1 cellular context compared by ENCODE assay signal in the genomic region with DNA sequence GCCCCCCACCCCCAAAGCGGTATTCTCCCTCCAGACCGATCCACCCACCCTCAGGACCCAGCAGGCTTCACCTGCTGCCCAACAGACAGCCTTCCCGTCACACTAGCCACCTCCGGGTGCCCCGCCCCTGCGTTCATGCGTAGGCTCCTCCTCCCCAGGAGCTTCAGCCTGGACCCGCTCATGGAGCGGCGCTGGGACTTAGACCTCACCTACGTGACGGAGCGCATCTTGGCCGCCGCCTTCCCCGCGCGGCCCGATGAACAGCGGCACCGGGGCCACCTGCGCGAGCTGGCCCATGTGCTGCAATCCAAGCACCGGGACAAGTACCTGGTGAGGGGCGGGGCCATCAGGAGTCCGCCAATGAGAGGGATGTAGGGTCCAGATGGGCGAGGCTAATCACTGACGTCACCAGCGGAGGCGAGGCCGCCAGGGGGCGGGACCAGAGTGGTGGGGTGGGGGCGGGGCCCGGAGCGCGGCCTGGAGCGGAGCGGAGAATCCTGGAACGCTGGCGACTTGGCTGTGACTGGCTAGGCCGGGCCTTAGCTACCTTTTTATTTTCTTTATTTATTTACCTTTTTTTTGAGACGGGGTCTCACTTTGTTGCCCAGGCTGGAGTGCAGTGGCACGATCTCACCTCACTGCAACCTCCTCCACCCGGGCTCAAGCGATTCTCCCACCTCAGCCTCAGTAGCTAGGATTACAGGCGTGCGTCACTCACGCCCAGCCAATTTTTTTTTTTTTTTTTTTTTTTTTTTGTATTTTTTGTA.
A peak's percentile ranks its signal among the peaks of the same experiment; 100 is the strongest.
TF ChIP-seq lines count a peak whose summit lies in the region.

No MANE protein-coding gene starts in this region.

TF ChIP-seq in K562, 482 proteins besides CTCF, POLR2A, EP300 and RAD21 (continues in another document):
- no peak for TF ChIP-seq KAT2B (IDR thresholded peaks at IDR 0.05; ENCODE audit: low read depth, low read length)
- peak; percentile 37 for TF ChIP-seq HMGN3 (IDR thresholded peaks at IDR 0.05; ENCODE audit: borderline replicate concordance, extremely low read depth, insufficient read length, low read depth, low read length)
- TF ChIP-seq C11orf30 (IDR thresholded peaks at IDR 0.05; ENCODE audit: low read depth): no peak
- TF ChIP-seq, protein P1, sequence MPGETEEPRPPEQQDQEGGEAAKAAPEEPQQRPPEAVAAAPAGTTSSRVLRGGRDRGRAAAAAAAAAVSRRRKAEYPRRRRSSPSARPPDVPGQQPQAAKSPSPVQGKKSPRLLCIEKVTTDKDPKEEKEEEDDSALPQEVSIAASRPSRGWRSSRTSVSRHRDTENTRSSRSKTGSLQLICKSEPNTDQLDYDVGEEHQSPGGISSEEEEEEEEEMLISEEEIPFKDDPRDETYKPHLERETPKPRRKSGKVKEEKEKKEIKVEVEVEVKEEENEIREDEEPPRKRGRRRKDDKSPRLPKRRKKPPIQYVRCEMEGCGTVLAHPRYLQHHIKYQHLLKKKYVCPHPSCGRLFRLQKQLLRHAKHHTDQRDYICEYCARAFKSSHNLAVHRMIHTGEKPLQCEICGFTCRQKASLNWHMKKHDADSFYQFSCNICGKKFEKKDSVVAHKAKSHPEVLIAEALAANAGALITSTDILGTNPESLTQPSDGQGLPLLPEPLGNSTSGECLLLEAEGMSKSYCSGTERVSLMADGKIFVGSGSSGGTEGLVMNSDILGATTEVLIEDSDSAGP (CRISPR knock-in tag; IDR thresholded peaks at IDR 0.05): no peak
- TF ChIP-seq CBX5 (IDR thresholded peaks at IDR 0.05; ENCODE audit: borderline replicate concordance, low read depth): no peak
- TF ChIP-seq, protein P2, sequence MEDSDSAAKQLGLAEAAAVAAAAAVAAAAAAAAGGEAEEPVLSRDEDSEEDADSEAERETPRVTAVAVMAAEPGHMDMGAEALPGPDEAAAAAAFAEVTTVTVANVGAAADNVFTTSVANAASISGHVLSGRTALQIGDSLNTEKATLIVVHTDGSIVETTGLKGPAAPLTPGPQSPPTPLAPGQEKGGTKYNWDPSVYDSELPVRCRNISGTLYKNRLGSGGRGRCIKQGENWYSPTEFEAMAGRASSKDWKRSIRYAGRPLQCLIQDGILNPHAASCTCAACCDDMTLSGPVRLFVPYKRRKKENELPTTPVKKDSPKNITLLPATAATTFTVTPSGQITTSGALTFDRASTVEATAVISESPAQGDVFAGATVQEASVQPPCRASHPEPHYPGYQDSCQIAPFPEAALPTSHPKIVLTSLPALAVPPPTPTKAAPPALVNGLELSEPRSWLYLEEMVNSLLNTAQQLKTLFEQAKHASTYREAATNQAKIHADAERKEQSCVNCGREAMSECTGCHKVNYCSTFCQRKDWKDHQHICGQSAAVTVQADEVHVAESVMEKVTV (CRISPR knock-in tag; IDR thresholded peaks at IDR 0.05): no peak
- TF ChIP-seq NFE2 (IDR thresholded peaks at IDR 0.05; ENCODE audit: low read depth): no peak
- TF ChIP-seq MCM5 (IDR thresholded peaks at IDR 0.05; ENCODE audit: low read depth): no peak
- TF ChIP-seq, protein P3, sequence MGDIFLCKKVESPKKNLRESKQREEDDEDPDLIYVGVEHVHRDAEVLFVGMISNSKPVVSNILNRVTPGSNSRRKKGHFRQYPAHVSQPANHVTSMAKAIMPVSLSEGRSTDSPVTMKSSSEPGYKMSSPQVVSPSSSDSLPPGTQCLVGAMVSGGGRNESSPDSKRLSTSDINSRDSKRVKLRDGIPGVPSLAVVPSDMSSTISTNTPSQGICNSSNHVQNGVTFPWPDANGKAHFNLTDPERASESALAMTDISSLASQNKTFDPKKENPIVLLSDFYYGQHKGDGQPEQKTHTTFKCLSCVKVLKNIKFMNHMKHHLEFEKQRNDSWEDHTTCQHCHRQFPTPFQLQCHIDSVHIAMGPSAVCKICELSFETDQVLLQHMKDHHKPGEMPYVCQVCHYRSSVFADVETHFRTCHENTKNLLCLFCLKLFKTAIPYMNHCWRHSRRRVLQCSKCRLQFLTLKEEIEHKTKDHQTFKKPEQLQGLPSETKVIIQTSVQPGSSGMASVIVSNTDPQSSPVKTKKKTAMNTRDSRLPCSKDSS (IDR thresholded peaks at IDR 0.05; ENCODE audit: low read depth, partially characterized antibody): no peak
- no peak for TF ChIP-seq ZNF253 (CRISPR knock-in tag; conservative IDR thresholded peaks at IDR 0.05)
- TF ChIP-seq, protein P4, sequence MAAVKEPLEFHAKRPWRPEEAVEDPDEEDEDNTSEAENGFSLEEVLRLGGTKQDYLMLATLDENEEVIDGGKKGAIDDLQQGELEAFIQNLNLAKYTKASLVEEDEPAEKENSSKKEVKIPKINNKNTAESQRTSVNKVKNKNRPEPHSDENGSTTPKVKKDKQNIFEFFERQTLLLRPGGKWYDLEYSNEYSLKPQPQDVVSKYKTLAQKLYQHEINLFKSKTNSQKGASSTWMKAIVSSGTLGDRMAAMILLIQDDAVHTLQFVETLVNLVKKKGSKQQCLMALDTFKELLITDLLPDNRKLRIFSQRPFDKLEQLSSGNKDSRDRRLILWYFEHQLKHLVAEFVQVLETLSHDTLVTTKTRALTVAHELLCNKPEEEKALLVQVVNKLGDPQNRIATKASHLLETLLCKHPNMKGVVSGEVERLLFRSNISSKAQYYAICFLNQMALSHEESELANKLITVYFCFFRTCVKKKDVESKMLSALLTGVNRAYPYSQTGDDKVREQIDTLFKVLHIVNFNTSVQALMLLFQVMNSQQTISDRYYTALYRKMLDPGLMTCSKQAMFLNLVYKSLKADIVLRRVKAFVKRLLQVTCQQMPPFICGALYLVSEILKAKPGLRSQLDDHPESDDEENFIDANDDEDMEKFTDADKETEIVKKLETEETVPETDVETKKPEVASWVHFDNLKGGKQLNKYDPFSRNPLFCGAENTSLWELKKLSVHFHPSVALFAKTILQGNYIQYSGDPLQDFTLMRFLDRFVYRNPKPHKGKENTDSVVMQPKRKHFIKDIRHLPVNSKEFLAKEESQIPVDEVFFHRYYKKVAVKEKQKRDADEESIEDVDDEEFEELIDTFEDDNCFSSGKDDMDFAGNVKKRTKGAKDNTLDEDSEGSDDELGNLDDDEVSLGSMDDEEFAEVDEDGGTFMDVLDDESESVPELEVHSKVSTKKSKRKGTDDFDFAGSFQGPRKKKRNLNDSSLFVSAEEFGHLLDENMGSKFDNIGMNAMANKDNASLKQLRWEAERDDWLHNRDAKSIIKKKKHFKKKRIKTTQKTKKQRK (IDR thresholded peaks at IDR 0.05; ENCODE audit: borderline replicate concordance, low read depth, low read length): no peak
- peak; percentile 77 for TF ChIP-seq POLR2G (IDR thresholded peaks at IDR 0.05; ENCODE audit: low read depth, low read length)
- TF ChIP-seq U2AF1 (optimal IDR thresholded peaks at IDR 0.05; ENCODE audit: low read depth, low read length): no peak
- TF ChIP-seq RBBP5 (IDR thresholded peaks at IDR 0.05; ENCODE audit: borderline replicate concordance, insufficient read depth, low read length, poor library complexity, severe bottlenecking): peak; percentile 36
- TF ChIP-seq ZNF311 (CRISPR knock-in tag; IDR thresholded peaks at IDR 0.05): no peak
- TF ChIP-seq NUFIP1 (IDR thresholded peaks at IDR 0.05; ENCODE audit: partially characterized antibody): no peak
- TF ChIP-seq ASH1L (IDR thresholded peaks at IDR 0.05; ENCODE audit: borderline replicate concordance, low read depth, partially characterized antibody): no peak
- no peak for TF ChIP-seq BHLHE40 (IDR thresholded peaks at IDR 0.05; ENCODE audit: low read length)
- TF ChIP-seq, protein P5, sequence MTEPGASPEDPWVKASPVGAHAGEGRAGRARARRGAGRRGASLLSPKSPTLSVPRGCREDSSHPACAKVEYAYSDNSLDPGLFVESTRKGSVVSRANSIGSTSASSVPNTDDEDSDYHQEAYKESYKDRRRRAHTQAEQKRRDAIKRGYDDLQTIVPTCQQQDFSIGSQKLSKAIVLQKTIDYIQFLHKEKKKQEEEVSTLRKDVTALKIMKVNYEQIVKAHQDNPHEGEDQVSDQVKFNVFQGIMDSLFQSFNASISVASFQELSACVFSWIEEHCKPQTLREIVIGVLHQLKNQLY (CRISPR knock-in tag; conservative IDR thresholded peaks at IDR 0.05): no peak
- TF ChIP-seq, protein P6, sequence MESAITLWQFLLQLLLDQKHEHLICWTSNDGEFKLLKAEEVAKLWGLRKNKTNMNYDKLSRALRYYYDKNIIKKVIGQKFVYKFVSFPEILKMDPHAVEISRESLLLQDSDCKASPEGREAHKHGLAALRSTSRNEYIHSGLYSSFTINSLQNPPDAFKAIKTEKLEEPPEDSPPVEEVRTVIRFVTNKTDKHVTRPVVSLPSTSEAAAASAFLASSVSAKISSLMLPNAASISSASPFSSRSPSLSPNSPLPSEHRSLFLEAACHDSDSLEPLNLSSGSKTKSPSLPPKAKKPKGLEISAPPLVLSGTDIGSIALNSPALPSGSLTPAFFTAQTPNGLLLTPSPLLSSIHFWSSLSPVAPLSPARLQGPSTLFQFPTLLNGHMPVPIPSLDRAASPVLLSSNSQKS (CRISPR knock-in tag; IDR thresholded peaks at IDR 0.05): no peak
- no peak for TF ChIP-seq ZNF217 (CRISPR knock-in tag; IDR thresholded peaks at IDR 0.05)
- no peak for TF ChIP-seq DACH1 (IDR thresholded peaks at IDR 0.05; ENCODE audit: partially characterized antibody)
- TF ChIP-seq, protein P7, sequence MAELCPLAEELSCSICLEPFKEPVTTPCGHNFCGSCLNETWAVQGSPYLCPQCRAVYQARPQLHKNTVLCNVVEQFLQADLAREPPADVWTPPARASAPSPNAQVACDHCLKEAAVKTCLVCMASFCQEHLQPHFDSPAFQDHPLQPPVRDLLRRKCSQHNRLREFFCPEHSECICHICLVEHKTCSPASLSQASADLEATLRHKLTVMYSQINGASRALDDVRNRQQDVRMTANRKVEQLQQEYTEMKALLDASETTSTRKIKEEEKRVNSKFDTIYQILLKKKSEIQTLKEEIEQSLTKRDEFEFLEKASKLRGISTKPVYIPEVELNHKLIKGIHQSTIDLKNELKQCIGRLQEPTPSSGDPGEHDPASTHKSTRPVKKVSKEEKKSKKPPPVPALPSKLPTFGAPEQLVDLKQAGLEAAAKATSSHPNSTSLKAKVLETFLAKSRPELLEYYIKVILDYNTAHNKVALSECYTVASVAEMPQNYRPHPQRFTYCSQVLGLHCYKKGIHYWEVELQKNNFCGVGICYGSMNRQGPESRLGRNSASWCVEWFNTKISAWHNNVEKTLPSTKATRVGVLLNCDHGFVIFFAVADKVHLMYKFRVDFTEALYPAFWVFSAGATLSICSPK (IDR thresholded peaks at IDR 0.05; ENCODE audit: borderline replicate concordance): peak; percentile 71; the same call in 1 of the 2 replicates
- TF ChIP-seq ELF4 (CRISPR knock-in tag; IDR thresholded peaks at IDR 0.05): no peak
- no peak for TF ChIP-seq CCAR2 (IDR thresholded peaks at IDR 0.05; ENCODE audit: low read depth, low read length)
- TF ChIP-seq XRCC5 (IDR thresholded peaks at IDR 0.05; ENCODE audit: low read depth, low read length): no peak
- TF ChIP-seq HNRNPLL (IDR thresholded peaks at IDR 0.05; ENCODE audit: low read depth, low read length, poor library complexity, severe bottlenecking): no peak
- TF ChIP-seq MED1 (CRISPR knock-in tag; IDR thresholded peaks at IDR 0.05; ENCODE audit: borderline replicate concordance): no peak
- TF ChIP-seq NFYB (IDR thresholded peaks at IDR 0.05; ENCODE audit: extremely low read depth, insufficient read length): no peak
- TF ChIP-seq CBFA2T2 (conservative IDR thresholded peaks at IDR 0.05): no peak
- TF ChIP-seq MAFG (tag; conservative IDR thresholded peaks at IDR 0.05): no peak
- TF ChIP-seq KLF1 (tag; IDR thresholded peaks at IDR 0.05): no peak
- TF ChIP-seq CREBBP (IDR thresholded peaks at IDR 0.05; ENCODE audit: low read depth, low read length): no peak
- TF ChIP-seq, protein P8, sequence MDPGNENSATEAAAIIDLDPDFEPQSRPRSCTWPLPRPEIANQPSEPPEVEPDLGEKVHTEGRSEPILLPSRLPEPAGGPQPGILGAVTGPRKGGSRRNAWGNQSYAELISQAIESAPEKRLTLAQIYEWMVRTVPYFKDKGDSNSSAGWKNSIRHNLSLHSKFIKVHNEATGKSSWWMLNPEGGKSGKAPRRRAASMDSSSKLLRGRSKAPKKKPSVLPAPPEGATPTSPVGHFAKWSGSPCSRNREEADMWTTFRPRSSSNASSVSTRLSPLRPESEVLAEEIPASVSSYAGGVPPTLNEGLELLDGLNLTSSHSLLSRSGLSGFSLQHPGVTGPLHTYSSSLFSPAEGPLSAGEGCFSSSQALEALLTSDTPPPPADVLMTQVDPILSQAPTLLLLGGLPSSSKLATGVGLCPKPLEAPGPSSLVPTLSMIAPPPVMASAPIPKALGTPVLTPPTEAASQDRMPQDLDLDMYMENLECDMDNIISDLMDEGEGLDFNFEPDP (CRISPR knock-in tag; IDR thresholded peaks at IDR 0.05): no peak
- no peak for TF ChIP-seq CBFA2T3 (IDR thresholded peaks at IDR 0.05)
- TF ChIP-seq YY1 (IDR thresholded peaks at IDR 0.05; ENCODE audit: borderline replicate concordance in 1 of 3, control insufficient read depth in 1 of 3, extremely low read depth in 1 of 3, insufficient read depth in 3 of 3, insufficient read length in 1 of 3, insufficient replicate concordance in 2 of 3, low read depth in 1 of 3, low read length in 2 of 3): peak in 1 of 3 experiments; percentile 23
- no peak for TF ChIP-seq DMBX1 (CRISPR knock-in tag; IDR thresholded peaks at IDR 0.05; ENCODE audit: borderline replicate concordance)
- TF ChIP-seq, protein P9, sequence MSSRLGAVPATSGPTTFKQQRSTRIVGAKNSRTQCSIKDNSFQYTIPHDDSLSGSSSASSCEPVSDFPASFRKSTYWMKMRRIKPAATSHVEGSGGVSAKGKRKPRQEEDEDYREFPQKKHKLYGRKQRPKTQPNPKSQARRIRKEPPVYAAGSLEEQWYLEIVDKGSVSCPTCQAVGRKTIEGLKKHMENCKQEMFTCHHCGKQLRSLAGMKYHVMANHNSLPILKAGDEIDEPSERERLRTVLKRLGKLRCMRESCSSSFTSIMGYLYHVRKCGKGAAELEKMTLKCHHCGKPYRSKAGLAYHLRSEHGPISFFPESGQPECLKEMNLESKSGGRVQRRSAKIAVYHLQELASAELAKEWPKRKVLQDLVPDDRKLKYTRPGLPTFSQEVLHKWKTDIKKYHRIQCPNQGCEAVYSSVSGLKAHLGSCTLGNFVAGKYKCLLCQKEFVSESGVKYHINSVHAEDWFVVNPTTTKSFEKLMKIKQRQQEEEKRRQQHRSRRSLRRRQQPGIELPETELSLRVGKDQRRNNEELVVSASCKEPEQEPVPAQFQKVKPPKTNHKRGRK (tag; IDR thresholded peaks at IDR 0.05): no peak
- TF ChIP-seq KAT7 (CRISPR knock-in tag; IDR thresholded peaks at IDR 0.05; ENCODE audit: borderline replicate concordance): no peak
- TF ChIP-seq KDM5B (IDR thresholded peaks at IDR 0.05; ENCODE audit: insufficient replicate concordance, low read depth, low read length): no peak
- TF ChIP-seq, protein P10, sequence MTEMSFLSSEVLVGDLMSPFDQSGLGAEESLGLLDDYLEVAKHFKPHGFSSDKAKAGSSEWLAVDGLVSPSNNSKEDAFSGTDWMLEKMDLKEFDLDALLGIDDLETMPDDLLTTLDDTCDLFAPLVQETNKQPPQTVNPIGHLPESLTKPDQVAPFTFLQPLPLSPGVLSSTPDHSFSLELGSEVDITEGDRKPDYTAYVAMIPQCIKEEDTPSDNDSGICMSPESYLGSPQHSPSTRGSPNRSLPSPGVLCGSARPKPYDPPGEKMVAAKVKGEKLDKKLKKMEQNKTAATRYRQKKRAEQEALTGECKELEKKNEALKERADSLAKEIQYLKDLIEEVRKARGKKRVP (CRISPR knock-in tag; IDR thresholded peaks at IDR 0.05): no peak
- peak; percentile 16; the same call in 1 of the 2 replicates for TF ChIP-seq SOX6 (IDR thresholded peaks at IDR 0.05)
- TF ChIP-seq ZNF668 (CRISPR knock-in tag; IDR thresholded peaks at IDR 0.05): no peak
- no peak for TF ChIP-seq ZNF764 (CRISPR knock-in tag; IDR thresholded peaks at IDR 0.05; ENCODE audit: low read depth)
- TF ChIP-seq SRSF7 (optimal IDR thresholded peaks at IDR 0.05; ENCODE audit: low read depth, low read length): no peak
- no peak for TF ChIP-seq SMAD3 (CRISPR knock-in tag; conservative IDR thresholded peaks at IDR 0.05)
- TF ChIP-seq CTBP1 (IDR thresholded peaks at IDR 0.05; ENCODE audit: borderline replicate concordance): peak; percentile 92
- no peak for TF ChIP-seq CAMTA2 (CRISPR knock-in tag; conservative IDR thresholded peaks at IDR 0.05)
